13 cellular contexts compared by ENCODE assay signal in genomic region chr1:156922986-156923564, GRCh38. TPM values are rescaled to one million over a fixed set of nuclear protein-coding genes. Genes with fewer than 3 reads are reported as not detected.
A peak's percentile ranks its signal among the peaks of the same experiment; 100 is the strongest.
DNase-seq lines count a peak whose midpoint lies in the region; ATAC-seq and TF ChIP-seq lines count a peak whose summit lies in the region.
"Had no signal": no experiment of that assay in that cellular context is flagged by ENCODE, and none has a peak within 500 bp of the region (broad histone marks: within the 10 kb centered on the region; RNA-seq: fewer than 3 reads in every experiment).

No MANE protein-coding gene starts in this region.

- H3K4me3 ChIP-seq in HUES64 (ENCODE audit: low read length) = peak overlapping the region; percentile 48
- H3K4me3 ChIP-seq in mesendoderm (ENCODE audit: low read length) = no peak overlapping the region

- H2AK5ac ChIP-seq in mesendoderm (ENCODE audit: low read length) = no peak overlapping the region

- H3K4me1 ChIP-seq in HUES64 (ENCODE audit: insufficient read depth, low read length) (peaks cover 3% of the 10 kb centered on the region; the same call in 1 of the 2 replicates), mesendoderm (ENCODE audit: control insufficient read depth, low read depth, low read length) (no peaks in the 10 kb centered on the region)

- POLR2A ChIA-PET in WTC11 (lab: Charles Lee) = interaction anchor here (1.2 kb wide), 1 partner anchor 9 kb away, joined by 4 read pairs; no protein-coding TSS in a partner anchor

- no peaks in the 10 kb centered on the region for H3K79me1 ChIP-seq in mesendoderm (ENCODE audit: low read length)

- peak overlapping the region; percentile 72 for H3K4me3 Mint-ChIP-seq in WTC11
- H3K4me3 Mint-ChIP-seq: activated CD8-positive, alpha-beta memory T cell treated with anti-CD3 and anti-CD28 coated beads, Interleukin-2, amount 10 ng/mL, durations not matched to agents 7 days and 5 days had no signal

- H3K4me2 ChIP-seq in mesendoderm (ENCODE audit: low read length) = peak overlapping the region; percentile 78

- no peak overlapping the region for H3K27ac Mint-ChIP-seq in WTC11
- H3K27ac Mint-ChIP-seq: activated CD8-positive, alpha-beta memory T cell treated with anti-CD3 and anti-CD28 coated beads, Interleukin-2, amount 10 ng/mL, durations not matched to agents 7 days and 5 days; immature natural killer cell had no signal

- H3K9me3 ChIP-seq in HUES64 (ENCODE audit: insufficient read depth, low read depth, low read length) = no peaks in the 10 kb centered on the region

- no peak overlapping the region for H4K8ac ChIP-seq in mesendoderm (ENCODE audit: low read depth, low read length)

- ATAC-seq in WTC11 = no peak
- no peak for ATAC-seq in HG03442 (IDR thresholded peaks at IDR 0.05; ENCODE audit: unreplicated experiment)
- ATAC-seq in HG03457 (IDR thresholded peaks at IDR 0.05; ENCODE audit: unreplicated experiment) = no peak
- ATAC-seq: activated CD8-positive, alpha-beta memory T cell treated with anti-CD3 and anti-CD28 coated beads, Interleukin-2, amount 10 ng/mL, durations not matched to agents 7 days and 5 days had no signal

- no peak overlapping the region for H4K5ac ChIP-seq in mesendoderm (ENCODE audit: low read length)

- H3K36me3 Mint-ChIP-seq in WTC11 = no peaks in the 10 kb centered on the region
- H3K36me3 Mint-ChIP-seq: activated CD8-positive, alpha-beta memory T cell treated with anti-CD3 and anti-CD28 coated beads, Interleukin-2, amount 10 ng/mL, durations not matched to agents 7 days and 5 days had no signal

- H3K23ac ChIP-seq in mesendoderm (ENCODE audit: low read length) = no peak overlapping the region

- H3K27ac ChIP-seq in HUES64 (ENCODE audit: low read depth, low read length) (no peak overlapping the region), mesendoderm (ENCODE audit: low read depth, low read length) (no peak overlapping the region)

- no peak overlapping the region for H2BK15ac ChIP-seq in mesendoderm (replicated peaks; ENCODE audit: low read depth)

- H3K4ac ChIP-seq in mesendoderm (ENCODE audit: low read depth, low read length) = no peak overlapping the region

- DNase-seq in DMS153 (lab: John Stamatoyannopoulos, UW) = peak; percentile 16
- no peak for DNase-seq in WTC11 (ENCODE audit: low spot score)
- no peak for DNase-seq in mesendoderm
- no peak for DNase-seq in dedifferentiated amniotic fluid mesenchymal stem cell (ENCODE audit: extremely low spot score)
- DNase-seq in NCI-H187 treated with DMSO at 0.1 percent for 48 hours (lab: John Stamatoyannopoulos, UW) = no peak
- DNase-seq: activated CD8-positive, alpha-beta memory T cell treated with anti-CD3 and anti-CD28 coated beads, Interleukin-2, amount 10 ng/mL, durations not matched to agents 7 days and 5 days; immature natural killer cell; T-helper 2 cell had no signal

- no peak for TF ChIP-seq CTCF in WTC11 (IDR thresholded peaks at IDR 0.05)

- peak overlapping the region; percentile 65 for H3K56ac ChIP-seq in mesendoderm (ENCODE audit: low read length)

- no peak overlapping the region for H3K18ac ChIP-seq in mesendoderm (ENCODE audit: low read length)

- H3K9ac ChIP-seq in HUES64 (ENCODE audit: low read depth, low read length) (no peak overlapping the region), mesendoderm (ENCODE audit: low read length) (no peak overlapping the region)

- H3K79me2 ChIP-seq in mesendoderm (ENCODE audit: control insufficient read depth, insufficient read depth, low read length) = no peaks in the 10 kb centered on the region

- no peak overlapping the region for H2BK5ac ChIP-seq in mesendoderm (ENCODE audit: low read length)

- H2BK120ac ChIP-seq in mesendoderm (ENCODE audit: low read depth, low read length) = no peak overlapping the region

- H3K27me3 ChIP-seq in HUES64 (ENCODE audit: insufficient read depth, low read length) = peaks cover 97% of the 10 kb centered on the region
- peaks cover 56% of the 10 kb centered on the region for H3K27me3 ChIP-seq in mesendoderm (ENCODE audit: insufficient read depth, low read length, poor library complexity)

- H3K4me1 Mint-ChIP-seq in WTC11 = peaks cover 25% of the 10 kb centered on the region

- H3K27me3 Mint-ChIP-seq in WTC11 (ENCODE audit: low read depth) = peaks cover 100% of the 10 kb centered on the region

- H3K36me3 ChIP-seq in HUES64 (ENCODE audit: insufficient read depth, low read length) = no peaks in the 10 kb centered on the region
- no peaks in the 10 kb centered on the region for H3K36me3 ChIP-seq in mesendoderm (ENCODE audit: control insufficient read depth, insufficient read depth, low read length)

- WGBS in HUES64 = 14% methylated on average over 7 of the region's 9 CpGs
- no CpG with 5 or more reads among the region's 9 CpGs for WGBS in mesendoderm (ENCODE audit: extremely low coverage, insufficient coverage, low lambda C conversion rate)

- CTCF ChIA-PET in WTC11 (lab: Charles Lee) = interaction anchor here (0.7 to 11.9 kb wide), 17 partner anchors 12 to 303 kb away, joined by 3 to 233 read pairs (median 6); partner anchors contain the start of genes INSRR, NTRK1 and PEAR1

- H3K9me3 Mint-ChIP-seq in WTC11 = peaks cover 4% of the 10 kb centered on the region; the same call in 1 of the 2 replicates

TF ChIP-seq in WTC11, 78 proteins besides CTCF, POLR2A, EP300 and RAD21 (continues in another document):
- TF ChIP-seq E2F1 (CRISPR knock-in tag; IDR thresholded peaks at IDR 0.05) = no peak
- no peak for TF ChIP-seq GRHL2 (CRISPR knock-in tag; IDR thresholded peaks at IDR 0.05; ENCODE audit: insufficient replicate concordance, severe bottlenecking)
- no peak for TF ChIP-seq NR3C1 (CRISPR knock-in tag; conservative IDR thresholded peaks at IDR 0.05; ENCODE audit: low read depth)
- no peak for TF ChIP-seq RELA (CRISPR knock-in tag; IDR thresholded peaks at IDR 0.05; ENCODE audit: borderline replicate concordance)
- TF ChIP-seq AFF4 (CRISPR knock-in tag; IDR thresholded peaks at IDR 0.05; ENCODE audit: borderline replicate concordance) = no peak
- TF ChIP-seq ZNF512 (CRISPR knock-in tag; IDR thresholded peaks at IDR 0.05; ENCODE audit: borderline replicate concordance) = no peak
- TF ChIP-seq ATF3 (CRISPR knock-in tag; conservative IDR thresholded peaks at IDR 0.05) = no peak
- TF ChIP-seq RORB (CRISPR knock-in tag; IDR thresholded peaks at IDR 0.05) = no peak

RNA-seq across cellular contexts. Expression of gene LRRC71, which starts 2.6 kb away (rescaled TPM):
- not detected for polyA plus RNA-seq in HUES64 (2013, experiment 1 of 2)
- not detected for polyA plus RNA-seq in HUES64 (2013, experiment 2 of 2)
- 0.18 to 0.30 TPM (median 0.22 TPM) in 3 replicates for total RNA-seq in WTC11 (2021)
- polyA plus RNA-seq in mesendoderm (2013, experiment 1 of 2) = not detected
- 0.14 TPM for polyA plus RNA-seq in mesendoderm (2013, experiment 2 of 2)
- total RNA-seq: activated CD8-positive, alpha-beta memory T cell treated with anti-CD3 and anti-CD28 coated beads, Interleukin-2, amount 10 ng/mL, durations not matched to agents 7 days and 5 days; epithelial cell of proximal tubule; M059J had no signal
- polyA plus RNA-seq: immature natural killer cell had no signal

RNA-seq across cellular contexts. Expression of gene PEAR1, which starts 29.6 kb away (rescaled TPM):
- 1.4 TPM for polyA plus RNA-seq in HUES64 (2013, experiment 1 of 2)
- polyA plus RNA-seq in HUES64 (2013, experiment 2 of 2) = 1.0 TPM
- total RNA-seq in WTC11 (2021) = 0.89 to 1.6 TPM (median 1.0 TPM) in 3 replicates
- polyA plus RNA-seq in mesendoderm (2013, experiment 1 of 2) = 0.46 TPM
- 0.39 TPM for polyA plus RNA-seq in mesendoderm (2013, experiment 2 of 2)
- total RNA-seq: activated CD8-positive, alpha-beta memory T cell treated with anti-CD3 and anti-CD28 coated beads, Interleukin-2, amount 10 ng/mL, durations not matched to agents 7 days and 5 days had no signal
